Comparison of ENCODE assay signal across 8 cellular contexts in the genomic region with DNA sequence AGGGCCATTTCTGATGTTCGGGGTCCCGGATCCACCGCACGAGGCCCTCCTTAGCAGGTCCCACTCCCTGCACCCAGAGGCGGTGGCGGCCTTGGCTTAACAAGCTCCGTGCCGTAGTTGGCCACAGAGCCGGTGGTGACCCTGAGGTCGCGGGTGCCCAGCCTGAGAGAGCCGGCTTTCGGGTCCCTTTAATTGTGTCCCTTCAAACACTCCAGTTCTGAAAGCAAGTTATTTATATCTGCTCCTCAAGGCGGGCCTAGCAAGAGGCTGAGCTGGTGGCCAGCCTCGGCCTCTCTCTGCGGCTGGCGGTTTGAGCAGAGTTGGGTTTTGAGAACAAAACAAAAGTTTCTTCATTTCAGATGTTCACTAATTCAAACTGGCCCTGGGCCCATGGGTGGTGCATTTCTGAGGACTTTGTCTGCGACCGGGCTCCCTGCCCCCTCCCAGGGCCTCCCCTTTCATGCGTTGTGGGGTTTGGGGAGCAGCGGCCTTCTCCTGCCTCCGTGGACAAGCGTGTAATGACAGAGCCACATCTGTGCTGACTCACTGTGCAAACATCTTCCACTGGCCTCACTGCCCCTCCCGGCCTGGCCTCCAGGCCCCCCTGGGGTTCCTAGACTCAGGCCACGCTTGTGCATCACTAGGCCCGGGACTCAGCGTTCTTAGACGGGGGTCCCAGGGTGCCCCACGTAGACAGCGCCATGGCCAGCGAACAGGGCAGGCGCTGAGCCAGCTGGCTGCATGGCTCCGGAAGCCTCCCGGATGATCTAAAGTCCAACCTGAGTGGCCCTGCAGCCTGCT. TPM values are rescaled to one million over a fixed set of nuclear protein-coding genes. Genes with fewer than 3 reads are reported as not detected.
DNase-seq lines count a peak whose midpoint lies in the region; ATAC-seq and TF ChIP-seq lines count a peak whose summit lies in the region.
"Had no signal": no experiment of that assay in that cellular context is flagged by ENCODE, and none has a peak within 500 bp of the region (broad histone marks: within the 10 kb centered on the region; RNA-seq: fewer than 3 reads in every experiment).

No MANE protein-coding gene starts in this region.

- H3K36me3 Mint-ChIP-seq in activated T-cell treated with anti-CD3 and anti-CD28 coated beads, Interleukin-2, amount 50 U/mL, for 72 hours (ENCODE audit: insufficient read depth in 2 of 2), result no peaks in the 10 kb centered on the region

- 53 to 63% methylated on average over 12 to 34 of the region's 34 CpGs for WGBS in body of pancreas, 2 donors
- WGBS in thyroid gland, 2 donors, result 57 to 80% methylated on average over 20 to 31 of the region's 34 CpGs

- no peaks in the 10 kb centered on the region for H3K9me3 Mint-ChIP-seq in activated T-cell treated with anti-CD3 and anti-CD28 coated beads, Interleukin-2, amount 50 U/mL, for 72 hours

- H3K36me3 ChIP-seq in body of pancreas (replicated peaks in 1 of 2; ENCODE audit: insufficient read depth in 1 of 2, low read depth in 2 of 2) (no peaks in the 10 kb centered on the region), thyroid gland (no peaks in the 10 kb centered on the region)

- no peaks in the 10 kb centered on the region for H3K4me1 Mint-ChIP-seq in activated T-cell treated with anti-CD3 and anti-CD28 coated beads, Interleukin-2, amount 50 U/mL, for 72 hours (ENCODE audit: low read depth)

- peak; percentile 47 for DNase-seq in HS-5 (ENCODE audit: low read depth)
- peak in 2 of 4 donors; percentile 22 to 42 for DNase-seq in body of pancreas
- DNase-seq in left lobe of liver (ENCODE audit: low spot score), result peak; percentile 46
- peak in 1 of 2 donors; percentile 9 for DNase-seq in thyroid gland
- DNase-seq in Ammon's horn (ENCODE audit: low spot score), result no peak
- no peak for DNase-seq in activated T-cell treated with anti-CD3 and anti-CD28 coated beads, Interleukin-2, amount 50 U/mL, for 72 hours
- DNase-seq: activated CD4-positive, alpha-beta T cell treated with anti-CD3 and anti-CD28 coated beads, Interleukin-2, amount 50 U/mL, for 48 hours had no signal

- TF ChIP-seq CTCF in body of pancreas (IDR thresholded peaks at IDR 0.05) (no peak), thyroid gland (IDR thresholded peaks at IDR 0.05) (no peak)

- H3K27me3 ChIP-seq in body of pancreas, result peaks cover 0 to 3% of the 10 kb centered on the region in 2 donors
- H3K27me3 ChIP-seq in thyroid gland, result no peaks in the 10 kb centered on the region

- H3K27ac ChIP-seq in body of pancreas (peak overlapping the region in 2 of 4 donors; percentile 28 to 47), thyroid gland (peak overlapping the region; percentile 36 to 61 (median 45))

- H3K4me3 Mint-ChIP-seq in activated T-cell treated with anti-CD3 and anti-CD28 coated beads, Interleukin-2, amount 50 U/mL, for 72 hours, result no peak overlapping the region

- TF ChIP-seq POLR2A in body of pancreas (IDR thresholded peaks at IDR 0.05), result no peak
- TF ChIP-seq POLR2A in thyroid gland (IDR thresholded peaks at IDR 0.05), result no peak

- H3K4me1 ChIP-seq in body of pancreas, result no peaks in the 10 kb centered on the region
- H3K4me1 ChIP-seq in thyroid gland, result no peaks in the 10 kb centered on the region

- intact Hi-C loops in body of pancreas (cut with DNase I), result no loop called here
- intact Hi-C loops in thyroid gland (cut with DNase I), result no loop called here

- H3K27ac Mint-ChIP-seq in activated T-cell treated with anti-CD3 and anti-CD28 coated beads, Interleukin-2, amount 50 U/mL, for 72 hours, result no peak overlapping the region

- no peaks in the 10 kb centered on the region for H3K9me3 ChIP-seq in body of pancreas
- no peaks in the 10 kb centered on the region for H3K9me3 ChIP-seq in thyroid gland

- peaks cover 7% of the 10 kb centered on the region for H3K27me3 Mint-ChIP-seq in activated T-cell treated with anti-CD3 and anti-CD28 coated beads, Interleukin-2, amount 50 U/mL, for 72 hours (ENCODE audit: low read depth)

- peak; percentile 42 for ATAC-seq in body of pancreas
- peak; percentile 76 for ATAC-seq in left lobe of liver
- ATAC-seq in GM19463 (IDR thresholded peaks at IDR 0.05; ENCODE audit: unreplicated experiment), result no peak
- no peak for ATAC-seq in activated T-cell treated with anti-CD3 and anti-CD28 coated beads, Interleukin-2, amount 50 U/mL, for 72 hours (replicated peaks in 1 of 2)

- H3K4me3 ChIP-seq in body of pancreas (no peak overlapping the region), thyroid gland (replicated peaks in 1 of 3) (no peak overlapping the region)

RNA-seq across cellular contexts. Expression of gene COL5A1, which starts 49.4 kb away (rescaled TPM):
- total RNA-seq in body of pancreas (10 to 100 TPM in 1 of 2 donors, 1 to 10 TPM in 1; 7.0 to 14.5 TPM), left lobe of liver (2.8 TPM), thyroid gland (10 to 100 TPM in 2 of 4 donors, 1 to 10 TPM in 2; 4.8 to 16.5 (median 9.4) TPM)
- under 1 TPM in 1 of 2 donors, not detected in 1; 0.49 TPM for total RNA-seq in activated T-cell treated with anti-CD3 and anti-CD28 coated beads, Interleukin-2, amount 50 U/mL, for 72 hours

Comparison
In these comparisons a context has a peak if more than half of its experiments do, and no peak if none do; other contexts are left out.
1. DNase-seq: peak in HS-5 (single experiment) and left lobe of liver (single experiment); none in Ammon's horn (single experiment) and activated T-cell treated with anti-CD3 and anti-CD28 coated beads, Interleukin-2, amount 50 U/mL, for 72 hours (0 of 2).
2. ATAC-seq: peak in body of pancreas (single experiment) and left lobe of liver (single experiment); none in GM19463 (single experiment) and activated T-cell treated with anti-CD3 and anti-CD28 coated beads, Interleukin-2, amount 50 U/mL, for 72 hours (0 of 2).